20 cellular contexts compared by ENCODE assay signal in the genomic region with DNA sequence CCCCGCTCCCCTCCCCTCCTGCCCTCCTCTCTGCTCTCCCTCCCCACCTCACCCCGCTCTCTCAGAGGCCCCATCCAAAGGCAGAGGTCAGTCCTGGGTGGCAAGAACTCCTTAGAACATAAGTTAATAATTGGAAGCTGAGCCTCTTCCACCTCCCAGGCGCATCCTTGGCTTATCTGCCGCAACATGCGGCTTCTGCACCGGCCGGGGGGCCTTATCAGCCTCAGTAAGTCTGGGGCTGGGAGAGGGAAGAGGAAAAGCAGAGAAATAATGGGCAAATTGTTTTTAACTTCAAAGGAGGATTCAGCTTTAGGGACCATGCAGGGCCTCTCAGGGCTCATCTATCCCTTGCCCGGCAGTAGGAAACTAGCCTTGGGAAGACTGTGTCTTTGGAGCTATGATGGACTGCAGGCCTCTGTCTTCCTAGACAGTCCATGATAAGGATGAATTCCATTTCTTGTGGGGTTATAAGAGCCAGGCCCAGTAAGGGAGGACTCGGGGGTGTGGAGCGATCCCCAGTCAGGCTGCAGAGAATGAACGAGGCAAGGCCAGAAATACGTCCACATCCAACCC.
A peak's percentile ranks its signal among the peaks of the same experiment; 100 is the strongest.
DNase-seq lines count a peak whose midpoint lies in the region; ATAC-seq, FAIRE-seq and TF ChIP-seq lines count a peak whose summit lies in the region.
"Had no signal": no experiment of that assay in that cellular context is flagged by ENCODE, and none has a peak within 500 bp of the region (broad histone marks: within the 10 kb centered on the region; RNA-seq: fewer than 3 reads in every experiment).

No MANE protein-coding gene starts in this region.

- no peak for TF ChIP-seq POLR2A in K562 (conservative IDR thresholded peaks at IDR 0.05)

- TF ChIP-seq CTCF in K562 (IDR thresholded peaks at IDR 0.05 in 2 of 3, conservative IDR thresholded peaks at IDR 0.05 in 1 of 3; ENCODE audit: insufficient read depth in 2 of 3, low read depth in 1 of 3, low read length in 3 of 3): no peak
- TF ChIP-seq CTCF in left lung (IDR thresholded peaks at IDR 0.05): no peak

- intact Hi-C loops in K562 (cut with micrococcal nuclease) (no loop called here), left lung (cut with DNase I) (no loop called here)

- H3K4me3 ChIP-seq in K562 (no peak overlapping the region), left lung (no peak overlapping the region)

- peaks cover 22% of the 10 kb centered on the region for H4K20me1 ChIP-seq in K562 (replicated peaks; ENCODE audit: control insufficient read depth, insufficient read depth, low read length)

- H3K27ac ChIP-seq in K562 (ENCODE audit: extremely low read depth, low read depth, low read length) (no peak overlapping the region), left lung (no peak overlapping the region)

- CTCF ChIA-PET in K562 (lab: Yijun Ruan, JAX; ENCODE audit: low intra/inter-chr PET ratio): no interaction called here

- H3K9me1 ChIP-seq in K562 (ENCODE audit: control insufficient read depth, insufficient read depth, low read length): no peaks in the 10 kb centered on the region

- no peaks in the 10 kb centered on the region for H3K79me2 ChIP-seq in K562 (ENCODE audit: control insufficient read depth, insufficient read depth, low read length)

- H3K27me3 ChIP-seq in K562 (ENCODE audit: control insufficient read depth in 2 of 2, insufficient read depth in 2 of 2, low read length in 2 of 2): peaks cover 17 to 76% of the 10 kb centered on the region in 2 experiments
- no peaks in the 10 kb centered on the region for H3K27me3 ChIP-seq in left lung
- H3K27me3 ChIP-seq: BE2C had no signal

- peak; percentile 88 for FAIRE-seq in K562 (lab: Jason Lieb, UNC)
- FAIRE-seq: G401.6, GM12891, GM19239, H1 had no signal

- POLR2A ChIA-PET in K562 (lab: Yijun Ruan, JAX): interaction anchor here (0.6 to 1.4 kb wide), 5 partner anchors 10 to 330 kb away, joined by 3 to 6 read pairs (median 3); no protein-coding TSS in a partner anchor

- H3K4me1 ChIP-seq in K562 (replicated peaks in 1 of 2; ENCODE audit: control insufficient read depth in 2 of 2, insufficient read depth in 2 of 2, low read length in 2 of 2): peaks cover 6 to 11% of the 10 kb centered on the region in 2 experiments; a peak in 4 of 5 replicates
- no peaks in the 10 kb centered on the region for H3K4me1 ChIP-seq in left lung

- no peak overlapping the region for H3K4me2 ChIP-seq in K562 (ENCODE audit: insufficient read depth, low read length)

- TF ChIP-seq RAD21 in K562 (CRISPR knock-in tag; conservative IDR thresholded peaks at IDR 0.05 in 1 of 2, IDR thresholded peaks at IDR 0.05 in 1 of 2): no peak

- ATAC-seq in K562 (peak; percentile 73), left lung (no peak), HG03571 (IDR thresholded peaks at IDR 0.05; ENCODE audit: unreplicated experiment) (no peak)

- no TSS peak for BruUV-seq in K562 (replicated peaks; lab: Mats Ljungman, UMichigan)

- in situ Hi-C loops in K562 (cut with MboI): no loop called here

- H3K9me3 ChIP-seq in K562 (replicated peaks; ENCODE audit: control insufficient read depth, insufficient read depth, low read depth, low read length) (no peaks in the 10 kb centered on the region), left lung (no peaks in the 10 kb centered on the region)
- H3K9me3 ChIP-seq: BE2C had no signal

- H3K36me3 ChIP-seq in K562 (ENCODE audit: control insufficient read depth, insufficient read depth, low read length) (no peaks in the 10 kb centered on the region), left lung (no peaks in the 10 kb centered on the region)

- peak; percentile 15 for DNase-seq in OCI-M1 (lab: John Stamatoyannopoulos, UW)
- DNase-seq in K562 (ENCODE audit: extremely low read depth in 1 of 4, low spot score in 3 of 4): peak; percentile 72 to 85 (median 76)
- DNase-seq in mucosa of gallbladder (ENCODE audit: low spot score): peak; percentile 13
- DNase-seq in NCI-H524 (lab: John Stamatoyannopoulos, UW): no peak
- DNase-seq in left lung: no peak
- DNase-seq: BE2C; C1 segment of cervical spinal cord; CD4-positive, CD25-positive, alpha-beta regulatory T cell; CD8-positive, alpha-beta memory T cell; COR-L47; DMS 273 treated with DMSO at 0.1 percent for 48 hours; DMS53; DND-41; EL; H9 had no signal

- 0% methylated on average over 11 of the region's 12 CpGs for whole genome bisulfite sequencing in K562 (ENCODE audit: insufficient coverage, low coverage, missing lambda C conversion rate)

- no peak overlapping the region for H2AFZ ChIP-seq in K562 (ENCODE audit: low read depth, low read length)

- peak; percentile 60 for TF ChIP-seq EP300 in K562 (IDR thresholded peaks at IDR 0.05; ENCODE audit: low read length)

- H3K9ac ChIP-seq in K562 (ENCODE audit: insufficient read depth in 1 of 2, low read depth in 2 of 2, low read length in 2 of 2): peak overlapping the region in 1 of 2 experiments; percentile 8; a peak in 1 of 4 replicates

TF ChIP-seq in K562, 482 proteins besides CTCF, POLR2A, EP300 and RAD21 (continues in another document):
- TF ChIP-seq RB1 (IDR thresholded peaks at IDR 0.05; ENCODE audit: low read depth) (no peak), SMAD2 (IDR thresholded peaks at IDR 0.05; ENCODE audit: low read depth, low read length) (no peak), MTF1 (CRISPR knock-in tag; IDR thresholded peaks at IDR 0.05; ENCODE audit: borderline replicate concordance) (no peak), SMARCE1 (IDR thresholded peaks at IDR 0.05) (no peak), THAP7 (CRISPR knock-in tag; IDR thresholded peaks at IDR 0.05) (no peak), ZNF696 (CRISPR knock-in tag; conservative IDR thresholded peaks at IDR 0.05) (no peak), GTF2E2 (tag; IDR thresholded peaks at IDR 0.05) (no peak), HNRNPLL (IDR thresholded peaks at IDR 0.05; ENCODE audit: low read depth, low read length, poor library complexity, severe bottlenecking) (peak; percentile 64), ZNF224 (CRISPR knock-in tag; IDR thresholded peaks at IDR 0.05) (no peak), ZNF143 (CRISPR knock-in tag; IDR thresholded peaks at IDR 0.05) (no peak), NR2F6 (CRISPR knock-in tag; IDR thresholded peaks at IDR 0.05) (no peak), ZNF140 (CRISPR knock-in tag; IDR thresholded peaks at IDR 0.05) (no peak), MTA2 (IDR thresholded peaks at IDR 0.05; ENCODE audit: low read depth) (peak; percentile 66), NR4A1 (CRISPR knock-in tag; IDR thresholded peaks at IDR 0.05) (no peak), NR4A1 (tag; IDR thresholded peaks at IDR 0.05) (no peak), ZNF184 (CRISPR knock-in tag; IDR thresholded peaks at IDR 0.05) (no peak), CHCHD3 (CRISPR knock-in tag; IDR thresholded peaks at IDR 0.05) (no peak), ARID4B (CRISPR knock-in tag; IDR thresholded peaks at IDR 0.05) (no peak), ARID1B (IDR thresholded peaks at IDR 0.05) (peak; percentile 88), PCBP2 (IDR thresholded peaks at IDR 0.05; ENCODE audit: low read depth, low read length, poor library complexity, severe bottlenecking) (no peak)
- TF ChIP-seq, protein P1, sequence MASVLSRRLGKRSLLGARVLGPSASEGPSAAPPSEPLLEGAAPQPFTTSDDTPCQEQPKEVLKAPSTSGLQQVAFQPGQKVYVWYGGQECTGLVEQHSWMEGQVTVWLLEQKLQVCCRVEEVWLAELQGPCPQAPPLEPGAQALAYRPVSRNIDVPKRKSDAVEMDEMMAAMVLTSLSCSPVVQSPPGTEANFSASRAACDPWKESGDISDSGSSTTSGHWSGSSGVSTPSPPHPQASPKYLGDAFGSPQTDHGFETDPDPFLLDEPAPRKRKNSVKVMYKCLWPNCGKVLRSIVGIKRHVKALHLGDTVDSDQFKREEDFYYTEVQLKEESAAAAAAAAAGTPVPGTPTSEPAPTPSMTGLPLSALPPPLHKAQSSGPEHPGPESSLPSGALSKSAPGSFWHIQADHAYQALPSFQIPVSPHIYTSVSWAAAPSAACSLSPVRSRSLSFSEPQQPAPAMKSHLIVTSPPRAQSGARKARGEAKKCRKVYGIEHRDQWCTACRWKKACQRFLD (CRISPR knock-in tag; IDR thresholded peaks at IDR 0.05): 0 out of 2 replicates have a peak, but pooled peaks have one; percentile 42

Comparison
In these comparisons a context has a peak if more than half of its experiments do, and no peak if none do; other contexts are left out.
1. DNase-seq: peak in OCI-M1 (single experiment), K562 (4 of 4) and mucosa of gallbladder (single experiment); none in NCI-H524 (0 of 2) and left lung (0 of 2).